Comparison of ENCODE assay signal across 8 cellular contexts in the genomic region with DNA sequence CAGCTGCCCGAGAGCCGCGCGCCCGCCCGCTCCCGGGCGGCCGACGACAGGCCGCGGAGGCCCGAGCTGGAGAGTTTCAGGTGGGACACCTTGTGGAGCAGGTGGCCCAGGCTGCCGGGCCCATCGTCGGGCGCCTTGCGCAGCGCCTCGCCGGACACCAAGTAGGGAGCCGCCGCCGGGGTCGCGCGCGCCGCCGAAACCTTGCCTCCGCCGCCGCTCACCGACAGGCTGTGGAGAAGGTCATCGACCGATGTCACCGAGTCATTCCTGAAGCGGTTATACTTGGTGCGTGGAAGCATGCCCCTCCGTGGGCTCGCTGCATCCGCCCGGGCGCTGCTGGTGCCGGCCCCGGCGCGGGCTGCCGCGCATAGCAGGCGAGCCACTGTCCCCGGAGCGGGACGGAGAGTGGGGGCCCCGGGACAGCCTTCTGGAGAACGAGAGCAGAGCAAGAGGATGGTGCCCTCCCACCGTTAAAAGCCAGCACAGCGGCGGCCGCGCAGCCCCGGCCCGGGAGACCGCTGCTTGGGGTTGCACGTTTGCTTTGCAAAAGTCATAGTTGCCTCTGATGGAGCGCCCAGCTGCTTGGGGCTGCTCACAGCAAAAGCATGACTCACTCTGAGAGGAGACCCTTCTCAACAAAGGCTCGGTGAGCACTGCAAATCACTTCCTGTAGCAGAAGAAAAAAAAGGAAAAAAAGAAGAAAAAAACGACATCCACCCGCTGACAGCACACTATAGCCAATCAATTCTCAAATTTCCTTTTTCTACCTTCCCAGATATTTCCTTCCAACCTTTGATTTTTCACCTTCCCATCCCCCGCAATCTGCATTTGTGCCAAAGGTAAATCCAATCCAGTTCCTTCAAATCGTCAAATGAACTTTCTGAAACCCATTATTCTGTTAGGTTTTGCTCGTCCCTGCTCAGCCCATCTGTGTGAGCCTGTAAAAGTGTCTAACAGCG. TPM values are rescaled to one million over a fixed set of nuclear protein-coding genes. Genes with fewer than 3 reads are reported as not detected.
DNase-seq lines count a peak whose midpoint lies in the region; ATAC-seq and FAIRE-seq lines count a peak whose summit lies in the region.

A gene with protein sequence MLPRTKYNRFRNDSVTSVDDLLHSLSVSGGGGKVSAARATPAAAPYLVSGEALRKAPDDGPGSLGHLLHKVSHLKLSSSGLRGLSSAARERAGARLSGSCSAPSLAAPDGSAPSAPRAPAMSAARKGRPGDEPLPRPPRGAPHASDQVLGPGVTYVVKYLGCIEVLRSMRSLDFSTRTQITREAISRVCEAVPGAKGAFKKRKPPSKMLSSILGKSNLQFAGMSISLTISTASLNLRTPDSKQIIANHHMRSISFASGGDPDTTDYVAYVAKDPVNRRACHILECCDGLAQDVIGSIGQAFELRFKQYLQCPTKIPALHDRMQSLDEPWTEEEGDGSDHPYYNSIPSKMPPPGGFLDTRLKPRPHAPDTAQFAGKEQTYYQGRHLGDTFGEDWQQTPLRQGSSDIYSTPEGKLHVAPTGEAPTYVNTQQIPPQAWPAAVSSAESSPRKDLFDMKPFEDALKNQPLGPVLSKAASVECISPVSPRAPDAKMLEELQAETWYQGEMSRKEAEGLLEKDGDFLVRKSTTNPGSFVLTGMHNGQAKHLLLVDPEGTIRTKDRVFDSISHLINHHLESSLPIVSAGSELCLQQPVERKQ (minus strand): TSS at position 657 of the 959 bp plus-strand sequence. CDS start 358 bp downstream, at position 299.

- DNase-seq in ELF-1 (ENCODE audit: low read depth, low spot score), result peak; percentile 58
- DNase-seq in SHP77 treated with DMSO at 0.1 percent for 48 hours (lab: John Stamatoyannopoulos, UW), result peak; percentile 17
- DNase-seq in frontal cortex (ENCODE audit: low spot score in 2 of 2), result peak in 1 of 2 donors; percentile 39
- no peak for DNase-seq in pulmonary artery endothelial cell (ENCODE audit: low read depth, low spot score)

- FAIRE-seq in frontal cortex (lab: Jason Lieb, UNC), result no peak

- ATAC-seq in HG03457 (IDR thresholded peaks at IDR 0.05; ENCODE audit: unreplicated experiment) (no peak), HG03520 (IDR thresholded peaks at IDR 0.05; ENCODE audit: unreplicated experiment) (no peak), HG03565 (IDR thresholded peaks at IDR 0.05; ENCODE audit: unreplicated experiment) (no peak), HG02571 (IDR thresholded peaks at IDR 0.05; ENCODE audit: unreplicated experiment) (no peak)

RNA-seq across cellular contexts. Expression of the gene that starts here (rescaled TPM):
- total RNA-seq in frontal cortex (49.3 TPM), pulmonary artery endothelial cell (6.3 and 10.8 TPM in 2 replicates)
